16 cellular contexts compared by ENCODE assay signal in genomic region chr16:87123356-87124001, GRCh38.
"Had no signal": no experiment of that assay in that cellular context is flagged by ENCODE, and none has a peak within 500 bp of the region (broad histone marks: within the 10 kb centered on the region; RNA-seq: fewer than 3 reads in every experiment).

No MANE protein-coding gene starts in this region.

- H3K36me3 ChIP-seq: esophagus squamous epithelium, left ventricle myocardium inferior, right atrium auricular region, tibial nerve, vagina had no signal

- ATAC-seq: activated CD4-positive, CD25-positive, alpha-beta regulatory T cell treated with anti-CD3 and anti-CD28 coated beads, Interleukin-2, amount 50 U/mL, for 24 hours; stimulated activated naive B cell treated with anti-CD40 and anti-IgM and Interleukin-4, amounts not matched to agents 10 μg/mL and 1 μg/mL and 100 μg/mL, for 72 hours; T-helper 17 cell had no signal

- H3K27ac ChIP-seq: esophagus squamous epithelium, left ventricle myocardium inferior, right atrium auricular region, tibial nerve, vagina had no signal

- H3K9me3 ChIP-seq: esophagus squamous epithelium, vagina had no signal

- H3K27me3 ChIP-seq: right atrium auricular region, tibial nerve, vagina had no signal

- DNase-seq: activated CD4-positive, alpha-beta T cell treated with anti-CD3 and anti-CD28 coated beads, Interleukin-2, amount 50 U/mL, for 4 hours; activated naive CD4-positive, alpha-beta T cell treated with anti-CD3 and anti-CD28 coated beads, Interleukin-2, amount 50 U/mL, for 16 hours; activated T-cell treated with anti-CD3 and anti-CD28 coated beads, Interleukin-2, amount 50 U/mL, for 1 hour; amniotic stem cell; esophagus squamous epithelium; foreskin fibroblast; left ventricle myocardium inferior; mesendoderm; nephron progenitor cell; stimulated activated CD4-positive, alpha-beta T cell treated with anti-CD3 and anti-CD28 coated beads, Interleukin-2, amount 100 ng/mL, for 24 hours; stimulated activated naive B cell treated with anti-CD40 and anti-IgM and Interleukin-4, amounts not matched to agents 10 μg/mL and 1 μg/mL and 100 μg/mL, for 72 hours; T-helper 17 cell had no signal

- H3K4me3 ChIP-seq: esophagus squamous epithelium, left ventricle myocardium inferior, right atrium auricular region, tibial nerve, vagina had no signal
